ENCODE assay signal across 19 cellular contexts in the genomic region with DNA sequence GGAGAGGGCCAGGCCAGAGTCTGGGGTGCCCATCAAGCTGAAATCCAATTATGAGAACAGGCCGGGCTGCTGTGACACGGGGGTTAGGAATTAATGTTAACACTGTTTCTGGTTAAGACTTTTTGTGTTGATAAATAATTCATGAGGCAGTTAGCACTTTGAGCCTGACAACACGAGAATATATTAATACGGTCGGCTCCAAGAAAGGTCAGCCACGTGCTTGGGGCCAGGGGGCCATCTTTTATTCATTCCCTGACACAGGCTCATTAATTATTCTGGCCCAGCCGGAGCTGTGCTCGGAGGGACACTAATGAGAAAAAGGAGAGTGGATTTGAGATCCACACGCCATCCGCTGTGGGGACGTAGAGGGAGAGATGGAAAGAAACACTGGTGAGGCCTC. TPM values are rescaled to one million over a fixed set of nuclear protein-coding genes. Genes with fewer than 3 reads are reported as not detected.
A peak's percentile ranks its signal among the peaks of the same experiment; 100 is the strongest.
DNase-seq lines count a peak whose midpoint lies in the region; ATAC-seq and TF ChIP-seq lines count a peak whose summit lies in the region.
"Had no signal": no experiment of that assay in that cellular context is flagged by ENCODE, and none has a peak within 500 bp of the region (broad histone marks: within the 10 kb centered on the region; RNA-seq: fewer than 3 reads in every experiment).

No MANE protein-coding gene starts in this region.

- DNase-seq in Panc1 (ENCODE audit: low read depth, low spot score), result no peak
- DNase-seq in glutamatergic neuron, result no peak
- DNase-seq in progenitor cell of endocrine pancreas (ENCODE audit: low spot score, unreplicated experiment), result no peak
- no peak for DNase-seq in NCI-H1694 (lab: John Stamatoyannopoulos, UW)
- DNase-seq in Right ventricle myocardium superior, result no peak
- DNase-seq: CD8-positive, alpha-beta memory T cell; DMS79; HFFc6; NCI-H1105; NCI-H2107; NCI-H2227 treated with DMSO at 0.1 percent for 48 hours; NCI-H524; NCI-H82; PC-3 had no signal

- TF ChIP-seq CTCF in Panc1 (IDR thresholded peaks at IDR 0.05) (no peak), glutamatergic neuron (IDR thresholded peaks at IDR 0.05; ENCODE audit: partially characterized antibody, unreplicated experiment) (no peak), progenitor cell of endocrine pancreas (IDR thresholded peaks at IDR 0.05; ENCODE audit: unreplicated experiment) (no peak), gastroesophageal sphincter (IDR thresholded peaks at IDR 0.05) (no peak)

- intact Hi-C loops in Panc1 (cut with micrococcal nuclease; ENCODE audit: unreplicated experiment) (no loop called here), Right ventricle myocardium superior (cut with DNase I) (no loop called here)

- H3K27ac ChIP-seq in BLaER1, result peak overlapping the region; percentile 73
- no peak overlapping the region for H3K27ac ChIP-seq in Panc1 (ENCODE audit: low read length)
- H3K27ac ChIP-seq in gastroesophageal sphincter, result no peak overlapping the region
- H3K27ac ChIP-seq: RWPE1, SJSA1 had no signal

- peaks cover 79% of the 10 kb centered on the region for H3K4me1 ChIP-seq in BLaER1
- no peaks in the 10 kb centered on the region for H3K4me1 ChIP-seq in Panc1 (ENCODE audit: control insufficient read depth, insufficient read depth, low read length)
- H3K4me1 ChIP-seq in gastroesophageal sphincter, result no peaks in the 10 kb centered on the region
- H3K4me1 ChIP-seq: SJSA1 had no signal

- peak overlapping the region; percentile 39 for H3K9ac ChIP-seq in BLaER1

- H3K4me2 ChIP-seq in BLaER1, result peak overlapping the region; percentile 81

- TF ChIP-seq EP300 in gastroesophageal sphincter (IDR thresholded peaks at IDR 0.05), result no peak

- H3K9me3 ChIP-seq in BLaER1, result no peaks in the 10 kb centered on the region
- H3K9me3 ChIP-seq in Panc1 (ENCODE audit: control insufficient read depth, insufficient read depth, low read depth, low read length), result no peaks in the 10 kb centered on the region
- H3K9me3 ChIP-seq in gastroesophageal sphincter, result peaks cover 0 to 11% (median 0%) of the 10 kb centered on the region in 3 donors

- ATAC-seq in Panc1, result no peak
- ATAC-seq in gastroesophageal sphincter, result no peak
- no peak for ATAC-seq in Right ventricle myocardium superior (ENCODE audit: poor library complexity)
- ATAC-seq: K562, PC-3 had no signal

- H3K4me3 ChIP-seq in BLaER1 (no peak overlapping the region), Panc1 (ENCODE audit: low read depth in 2 of 2, low read length in 2 of 2) (no peak overlapping the region), gastroesophageal sphincter (no peak overlapping the region)
- H3K4me3 ChIP-seq: K562, SJSA1 had no signal

- POLR2A ChIA-PET in Panc1 (lab: Charles Lee), result no interaction called here

- WGBS in gastroesophageal sphincter (ENCODE audit: low coverage in 1 of 2), 2 donors, result 82 to 84% methylated on average over 5 to 9 of the region's 11 CpGs

- H3K27me3 ChIP-seq in BLaER1 (no peaks in the 10 kb centered on the region), Panc1 (ENCODE audit: control insufficient read depth, insufficient read depth, low read length) (no peaks in the 10 kb centered on the region), gastroesophageal sphincter (no peaks in the 10 kb centered on the region)
- H3K27me3 ChIP-seq: SJSA1 had no signal

- in situ Hi-C loops in Panc1 (cut with HindIII; ENCODE audit: low pct_unique_long_range_greater_than_20kb, low sequenced_read_pairs), result no loop called here

- H3K9me3 Mint-ChIP-seq in glutamatergic neuron (ENCODE audit: unreplicated experiment), result peaks cover 29% of the 10 kb centered on the region
- peaks cover 17% of the 10 kb centered on the region for H3K9me3 Mint-ChIP-seq in progenitor cell of endocrine pancreas (ENCODE audit: low read depth)
- H3K9me3 Mint-ChIP-seq: CD8-positive, alpha-beta memory T cell had no signal

- TSS peak; percentile 68 for BruUV-seq in Panc1 (replicated peaks; lab: Mats Ljungman, UMichigan)

- peaks cover 38% of the 10 kb centered on the region for H3K27me3 Mint-ChIP-seq in glutamatergic neuron (ENCODE audit: unreplicated experiment)
- H3K27me3 Mint-ChIP-seq in progenitor cell of endocrine pancreas, result peaks cover 16% of the 10 kb centered on the region

- H3K36me3 Mint-ChIP-seq in glutamatergic neuron (ENCODE audit: unreplicated experiment) (peaks cover 23% of the 10 kb centered on the region), progenitor cell of endocrine pancreas (ENCODE audit: insufficient read depth) (peaks cover 24% of the 10 kb centered on the region)

- no peak for TF ChIP-seq POLR2A in gastroesophageal sphincter (IDR thresholded peaks at IDR 0.05)

- peak overlapping the region; percentile 76 for H3K27ac Mint-ChIP-seq in glutamatergic neuron (ENCODE audit: unreplicated experiment)
- peak overlapping the region; percentile 45 for H3K27ac Mint-ChIP-seq in progenitor cell of endocrine pancreas
- H3K27ac Mint-ChIP-seq: HFFc6 had no signal

- H3K4me3 Mint-ChIP-seq in glutamatergic neuron (ENCODE audit: unreplicated experiment) (peak overlapping the region; percentile 39), progenitor cell of endocrine pancreas (ENCODE audit: low read depth) (no peak overlapping the region)
- H3K4me3 Mint-ChIP-seq: CD8-positive, alpha-beta memory T cell; HFFc6 had no signal

- CTCF ChIA-PET in Panc1 (lab: Charles Lee), result no interaction called here

- H3K36me3 ChIP-seq in BLaER1 (peaks cover 11% of the 10 kb centered on the region; the same call in 1 of the 2 replicates), Panc1 (ENCODE audit: control insufficient read depth, insufficient read depth, low read length) (no peaks in the 10 kb centered on the region), gastroesophageal sphincter (peaks cover 0 to 30% of the 10 kb centered on the region in 2 donors)
- H3K36me3 ChIP-seq: SJSA1 had no signal

- H3K4me1 Mint-ChIP-seq in glutamatergic neuron (ENCODE audit: low read depth, unreplicated experiment) (peaks cover 12% of the 10 kb centered on the region), progenitor cell of endocrine pancreas (ENCODE audit: low read depth) (no peaks in the 10 kb centered on the region)

- peaks cover 24% of the 10 kb centered on the region; the same call in 1 of the 2 replicates for H4K20me1 ChIP-seq in BLaER1

RNA-seq across cellular contexts. Expression of a gene that starts 45.1 kb away (rescaled TPM):
- total RNA-seq in Panc1 (2021; ENCODE audit: unreplicated experiment) (104 TPM), glutamatergic neuron (ENCODE audit: unreplicated experiment) (211 TPM), progenitor cell of endocrine pancreas (195 and 199 TPM in 2 replicates), gastroesophageal sphincter (10 to 100 TPM in 2 of 4 donors, 1 to 10 TPM in 2; 8.5 to 24.7 (median 15.5) TPM), Right ventricle myocardium superior (58.6 TPM)
- 132 TPM for polyA plus RNA-seq in Panc1 (2012; ENCODE audit: insufficient read length)
